ENCODE assay signal across 1 cellular context in genomic region chr7:128455556-128456254, GRCh38.
TF ChIP-seq lines count a peak whose summit lies in the region.

HILPDA (plus strand) TSS chr7:128455878; CDS start chr7:128457269, 1,391 bp downstream.

TF ChIP-seq in HepG2, 621 proteins besides CTCF, POLR2A, EP300 and RAD21 (continued from another document and continues in another):
- TF ChIP-seq SOX13 (IDR thresholded peaks at IDR 0.05) (no peak), SOX13 (CRISPR knock-in tag; conservative IDR thresholded peaks at IDR 0.05 in 1 of 2, IDR thresholded peaks at IDR 0.05 in 1 of 2) (peak in 1 of 2 experiments; percentile 58; a peak in 1 of 4 replicates), ZNF460 (CRISPR knock-in tag; IDR thresholded peaks at IDR 0.05; ENCODE audit: borderline replicate concordance) (no peak), ZNF557 (CRISPR knock-in tag; IDR thresholded peaks at IDR 0.05) (no peak; the same call in 1 of the 2 replicates), ZNF124 (CRISPR knock-in tag; IDR thresholded peaks at IDR 0.05) (peak; percentile 40; the same call in 1 of the 2 replicates), SMAD1 (CRISPR knock-in tag; IDR thresholded peaks at IDR 0.05; ENCODE audit: borderline replicate concordance, low read depth) (0 out of 2 replicates have a peak, but pooled peaks have one; percentile 55), HIVEP1 (CRISPR knock-in tag; IDR thresholded peaks at IDR 0.05) (0 out of 2 replicates have a peak, but pooled peaks have one; percentile 25), ZNF782 (CRISPR knock-in tag; IDR thresholded peaks at IDR 0.05; ENCODE audit: borderline replicate concordance) (no peak), ZNF20 (CRISPR knock-in tag; IDR thresholded peaks at IDR 0.05) (no peak), BORCS8-MEF2B (CRISPR knock-in tag; IDR thresholded peaks at IDR 0.05) (peak; percentile 49; the same call in 1 of the 2 replicates), ARNT (IDR thresholded peaks at IDR 0.05) (no peak), RFX3 (CRISPR knock-in tag; IDR thresholded peaks at IDR 0.05) (no peak), IKZF1 (IDR thresholded peaks at IDR 0.05) (no peak), TFDP2 (CRISPR knock-in tag; IDR thresholded peaks at IDR 0.05) (peak; percentile 87), ZSCAN9 (CRISPR knock-in tag; IDR thresholded peaks at IDR 0.05; ENCODE audit: borderline replicate concordance) (no peak; the same call in none of the 2 replicates), ZNF431 (CRISPR knock-in tag; IDR thresholded peaks at IDR 0.05; ENCODE audit: borderline replicate concordance, low read depth) (peak; percentile 92; the same call in 1 of the 2 replicates), ZNF292 (CRISPR knock-in tag; IDR thresholded peaks at IDR 0.05; ENCODE audit: borderline replicate concordance, low read depth) (no peak), TGIF2 (CRISPR knock-in tag; IDR thresholded peaks at IDR 0.05) (no peak; the same call in 1 of the 2 replicates), ZNF652 (CRISPR knock-in tag; IDR thresholded peaks at IDR 0.05; ENCODE audit: borderline replicate concordance, low read depth) (no peak), LRRFIP1 (CRISPR knock-in tag; conservative IDR thresholded peaks at IDR 0.05) (no peak), ZNF549 (CRISPR knock-in tag; IDR thresholded peaks at IDR 0.05) (no peak), HCFC1 (IDR thresholded peaks at IDR 0.05; ENCODE audit: low read depth, low read length) (no peak), ZNF788 (CRISPR knock-in tag; IDR thresholded peaks at IDR 0.05; ENCODE audit: borderline replicate concordance) (peak; percentile 67; the same call in 1 of the 2 replicates), MATR3 (CRISPR knock-in tag; IDR thresholded peaks at IDR 0.05) (no peak), IKZF4 (CRISPR knock-in tag; IDR thresholded peaks at IDR 0.05; ENCODE audit: borderline replicate concordance, low read depth, not compliant biosample characterization) (no peak), RELA (CRISPR knock-in tag; IDR thresholded peaks at IDR 0.05) (no peak), ZNF879 (CRISPR knock-in tag; IDR thresholded peaks at IDR 0.05) (no peak), GMEB1 (CRISPR knock-in tag; IDR thresholded peaks at IDR 0.05; ENCODE audit: borderline replicate concordance) (peak; percentile 99), TARDBP (CRISPR knock-in tag; IDR thresholded peaks at IDR 0.05) (no peak; the same call in none of the 2 replicates), ZSCAN20 (CRISPR knock-in tag; IDR thresholded peaks at IDR 0.05; ENCODE audit: borderline replicate concordance) (no peak), ZMAT5 (CRISPR knock-in tag; IDR thresholded peaks at IDR 0.05; ENCODE audit: borderline replicate concordance, low read depth) (no peak), DPF2 (CRISPR knock-in tag; IDR thresholded peaks at IDR 0.05; ENCODE audit: borderline replicate concordance, low read depth) (no peak), SIX1 (CRISPR knock-in tag; IDR thresholded peaks at IDR 0.05; ENCODE audit: borderline replicate concordance) (no peak), ZSCAN31 (CRISPR knock-in tag; IDR thresholded peaks at IDR 0.05; ENCODE audit: low read depth) (peak; percentile 67), HNF4G (IDR thresholded peaks at IDR 0.05; ENCODE audit: borderline replicate concordance, low read depth, low read length) (peak; percentile 26; the same call in 1 of the 2 replicates), HNF4G (CRISPR knock-in tag; IDR thresholded peaks at IDR 0.05; ENCODE audit: borderline replicate concordance, low read depth) (peak; percentile 13; the same call in 1 of the 2 replicates), ZNF235 (CRISPR knock-in tag; IDR thresholded peaks at IDR 0.05; ENCODE audit: borderline replicate concordance) (no peak)
- TF ChIP-seq, protein P1, sequence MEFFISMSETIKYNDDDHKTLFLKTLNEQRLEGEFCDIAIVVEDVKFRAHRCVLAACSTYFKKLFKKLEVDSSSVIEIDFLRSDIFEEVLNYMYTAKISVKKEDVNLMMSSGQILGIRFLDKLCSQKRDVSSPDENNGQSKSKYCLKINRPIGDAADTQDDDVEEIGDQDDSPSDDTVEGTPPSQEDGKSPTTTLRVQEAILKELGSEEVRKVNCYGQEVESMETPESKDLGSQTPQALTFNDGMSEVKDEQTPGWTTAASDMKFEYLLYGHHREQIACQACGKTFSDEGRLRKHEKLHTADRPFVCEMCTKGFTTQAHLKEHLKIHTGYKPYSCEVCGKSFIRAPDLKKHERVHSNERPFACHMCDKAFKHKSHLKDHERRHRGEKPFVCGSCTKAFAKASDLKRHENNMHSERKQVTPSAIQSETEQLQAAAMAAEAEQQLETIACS (CRISPR knock-in tag; IDR thresholded peaks at IDR 0.05) = peak; percentile 96
- TF ChIP-seq, protein P2, sequence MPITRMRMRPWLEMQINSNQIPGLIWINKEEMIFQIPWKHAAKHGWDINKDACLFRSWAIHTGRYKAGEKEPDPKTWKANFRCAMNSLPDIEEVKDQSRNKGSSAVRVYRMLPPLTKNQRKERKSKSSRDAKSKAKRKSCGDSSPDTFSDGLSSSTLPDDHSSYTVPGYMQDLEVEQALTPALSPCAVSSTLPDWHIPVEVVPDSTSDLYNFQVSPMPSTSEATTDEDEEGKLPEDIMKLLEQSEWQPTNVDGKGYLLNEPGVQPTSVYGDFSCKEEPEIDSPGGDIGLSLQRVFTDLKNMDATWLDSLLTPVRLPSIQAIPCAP (CRISPR knock-in tag; IDR thresholded peaks at IDR 0.05; ENCODE audit: low read depth) = no peak
- TF ChIP-seq, protein P3, sequence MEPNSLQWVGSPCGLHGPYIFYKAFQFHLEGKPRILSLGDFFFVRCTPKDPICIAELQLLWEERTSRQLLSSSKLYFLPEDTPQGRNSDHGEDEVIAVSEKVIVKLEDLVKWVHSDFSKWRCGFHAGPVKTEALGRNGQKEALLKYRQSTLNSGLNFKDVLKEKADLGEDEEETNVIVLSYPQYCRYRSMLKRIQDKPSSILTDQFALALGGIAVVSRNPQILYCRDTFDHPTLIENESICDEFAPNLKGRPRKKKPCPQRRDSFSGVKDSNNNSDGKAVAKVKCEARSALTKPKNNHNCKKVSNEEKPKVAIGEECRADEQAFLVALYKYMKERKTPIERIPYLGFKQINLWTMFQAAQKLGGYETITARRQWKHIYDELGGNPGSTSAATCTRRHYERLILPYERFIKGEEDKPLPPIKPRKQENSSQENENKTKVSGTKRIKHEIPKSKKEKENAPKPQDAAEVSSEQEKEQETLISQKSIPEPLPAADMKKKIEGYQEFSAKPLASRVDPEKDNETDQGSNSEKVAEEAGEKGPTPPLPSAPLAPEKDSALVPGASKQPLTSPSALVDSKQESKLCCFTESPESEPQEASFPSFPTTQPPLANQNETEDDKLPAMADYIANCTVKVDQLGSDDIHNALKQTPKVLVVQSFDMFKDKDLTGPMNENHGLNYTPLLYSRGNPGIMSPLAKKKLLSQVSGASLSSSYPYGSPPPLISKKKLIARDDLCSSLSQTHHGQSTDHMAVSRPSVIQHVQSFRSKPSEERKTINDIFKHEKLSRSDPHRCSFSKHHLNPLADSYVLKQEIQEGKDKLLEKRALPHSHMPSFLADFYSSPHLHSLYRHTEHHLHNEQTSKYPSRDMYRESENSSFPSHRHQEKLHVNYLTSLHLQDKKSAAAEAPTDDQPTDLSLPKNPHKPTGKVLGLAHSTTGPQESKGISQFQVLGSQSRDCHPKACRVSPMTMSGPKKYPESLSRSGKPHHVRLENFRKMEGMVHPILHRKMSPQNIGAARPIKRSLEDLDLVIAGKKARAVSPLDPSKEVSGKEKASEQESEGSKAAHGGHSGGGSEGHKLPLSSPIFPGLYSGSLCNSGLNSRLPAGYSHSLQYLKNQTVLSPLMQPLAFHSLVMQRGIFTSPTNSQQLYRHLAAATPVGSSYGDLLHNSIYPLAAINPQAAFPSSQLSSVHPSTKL (CRISPR knock-in tag; IDR thresholded peaks at IDR 0.05) = peak; percentile 76
- TF ChIP-seq, protein P4, sequence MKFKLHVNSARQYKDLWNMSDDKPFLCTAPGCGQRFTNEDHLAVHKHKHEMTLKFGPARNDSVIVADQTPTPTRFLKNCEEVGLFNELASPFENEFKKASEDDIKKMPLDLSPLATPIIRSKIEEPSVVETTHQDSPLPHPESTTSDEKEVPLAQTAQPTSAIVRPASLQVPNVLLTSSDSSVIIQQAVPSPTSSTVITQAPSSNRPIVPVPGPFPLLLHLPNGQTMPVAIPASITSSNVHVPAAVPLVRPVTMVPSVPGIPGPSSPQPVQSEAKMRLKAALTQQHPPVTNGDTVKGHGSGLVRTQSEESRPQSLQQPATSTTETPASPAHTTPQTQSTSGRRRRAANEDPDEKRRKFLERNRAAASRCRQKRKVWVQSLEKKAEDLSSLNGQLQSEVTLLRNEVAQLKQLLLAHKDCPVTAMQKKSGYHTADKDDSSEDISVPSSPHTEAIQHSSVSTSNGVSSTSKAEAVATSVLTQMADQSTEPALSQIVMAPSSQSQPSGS (CRISPR knock-in tag; IDR thresholded peaks at IDR 0.05) = peak; percentile 17; the same call in 1 of the 2 replicates
- TF ChIP-seq, protein P5, sequence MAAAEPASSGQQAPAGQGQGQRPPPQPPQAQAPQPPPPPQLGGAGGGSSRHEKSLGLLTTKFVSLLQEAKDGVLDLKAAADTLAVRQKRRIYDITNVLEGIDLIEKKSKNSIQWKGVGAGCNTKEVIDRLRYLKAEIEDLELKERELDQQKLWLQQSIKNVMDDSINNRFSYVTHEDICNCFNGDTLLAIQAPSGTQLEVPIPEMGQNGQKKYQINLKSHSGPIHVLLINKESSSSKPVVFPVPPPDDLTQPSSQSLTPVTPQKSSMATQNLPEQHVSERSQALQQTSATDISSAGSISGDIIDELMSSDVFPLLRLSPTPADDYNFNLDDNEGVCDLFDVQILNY (CRISPR knock-in tag; conservative IDR thresholded peaks at IDR 0.05) = no peak
- TF ChIP-seq, protein P6, sequence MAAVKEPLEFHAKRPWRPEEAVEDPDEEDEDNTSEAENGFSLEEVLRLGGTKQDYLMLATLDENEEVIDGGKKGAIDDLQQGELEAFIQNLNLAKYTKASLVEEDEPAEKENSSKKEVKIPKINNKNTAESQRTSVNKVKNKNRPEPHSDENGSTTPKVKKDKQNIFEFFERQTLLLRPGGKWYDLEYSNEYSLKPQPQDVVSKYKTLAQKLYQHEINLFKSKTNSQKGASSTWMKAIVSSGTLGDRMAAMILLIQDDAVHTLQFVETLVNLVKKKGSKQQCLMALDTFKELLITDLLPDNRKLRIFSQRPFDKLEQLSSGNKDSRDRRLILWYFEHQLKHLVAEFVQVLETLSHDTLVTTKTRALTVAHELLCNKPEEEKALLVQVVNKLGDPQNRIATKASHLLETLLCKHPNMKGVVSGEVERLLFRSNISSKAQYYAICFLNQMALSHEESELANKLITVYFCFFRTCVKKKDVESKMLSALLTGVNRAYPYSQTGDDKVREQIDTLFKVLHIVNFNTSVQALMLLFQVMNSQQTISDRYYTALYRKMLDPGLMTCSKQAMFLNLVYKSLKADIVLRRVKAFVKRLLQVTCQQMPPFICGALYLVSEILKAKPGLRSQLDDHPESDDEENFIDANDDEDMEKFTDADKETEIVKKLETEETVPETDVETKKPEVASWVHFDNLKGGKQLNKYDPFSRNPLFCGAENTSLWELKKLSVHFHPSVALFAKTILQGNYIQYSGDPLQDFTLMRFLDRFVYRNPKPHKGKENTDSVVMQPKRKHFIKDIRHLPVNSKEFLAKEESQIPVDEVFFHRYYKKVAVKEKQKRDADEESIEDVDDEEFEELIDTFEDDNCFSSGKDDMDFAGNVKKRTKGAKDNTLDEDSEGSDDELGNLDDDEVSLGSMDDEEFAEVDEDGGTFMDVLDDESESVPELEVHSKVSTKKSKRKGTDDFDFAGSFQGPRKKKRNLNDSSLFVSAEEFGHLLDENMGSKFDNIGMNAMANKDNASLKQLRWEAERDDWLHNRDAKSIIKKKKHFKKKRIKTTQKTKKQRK (IDR thresholded peaks at IDR 0.05; ENCODE audit: low read length) = no peak
- TF ChIP-seq, protein P7, sequence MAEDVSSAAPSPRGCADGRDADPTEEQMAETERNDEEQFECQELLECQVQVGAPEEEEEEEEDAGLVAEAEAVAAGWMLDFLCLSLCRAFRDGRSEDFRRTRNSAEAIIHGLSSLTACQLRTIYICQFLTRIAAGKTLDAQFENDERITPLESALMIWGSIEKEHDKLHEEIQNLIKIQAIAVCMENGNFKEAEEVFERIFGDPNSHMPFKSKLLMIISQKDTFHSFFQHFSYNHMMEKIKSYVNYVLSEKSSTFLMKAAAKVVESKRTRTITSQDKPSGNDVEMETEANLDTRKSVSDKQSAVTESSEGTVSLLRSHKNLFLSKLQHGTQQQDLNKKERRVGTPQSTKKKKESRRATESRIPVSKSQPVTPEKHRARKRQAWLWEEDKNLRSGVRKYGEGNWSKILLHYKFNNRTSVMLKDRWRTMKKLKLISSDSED (CRISPR knock-in tag; IDR thresholded peaks at IDR 0.05) = no peak
